ENCODE assay signal across 33 cellular contexts in the genomic region with DNA sequence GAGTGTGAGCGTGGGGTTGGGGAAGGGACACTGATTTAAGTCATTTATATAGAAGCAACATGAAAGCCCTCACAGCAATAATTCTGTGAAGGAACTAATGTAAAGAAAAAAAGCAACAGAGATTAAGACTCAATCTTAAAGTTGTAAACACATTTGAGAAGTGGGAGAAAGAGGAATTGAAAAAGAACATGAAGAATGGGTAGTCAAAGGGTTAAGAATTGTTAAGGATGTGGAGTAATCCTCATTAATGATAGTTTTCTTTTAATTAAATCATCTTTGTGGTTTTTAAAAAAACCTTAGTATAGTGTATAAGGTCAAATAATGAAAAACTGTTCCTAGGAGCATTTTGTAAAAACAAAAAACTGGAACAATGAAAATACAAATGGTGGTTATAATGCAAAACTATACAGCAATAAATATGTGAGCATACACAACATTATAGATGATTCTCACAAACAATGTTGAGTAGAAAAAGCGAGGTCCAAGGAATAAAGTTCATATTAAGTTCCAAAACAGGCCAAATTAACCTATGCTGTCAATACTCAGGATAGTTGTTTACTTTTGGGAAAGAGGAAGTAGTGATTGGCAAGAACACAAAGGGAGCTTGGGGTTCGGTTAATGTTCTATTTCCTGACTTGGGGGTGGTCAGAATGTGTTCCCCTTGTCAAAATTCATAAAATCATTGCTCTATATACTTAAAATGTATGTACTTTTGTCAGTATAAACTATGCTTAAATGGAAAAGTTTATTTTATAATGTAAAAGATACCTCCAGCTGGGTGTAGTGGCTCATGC.
A peak's percentile ranks its signal among the peaks of the same experiment; 100 is the strongest.
DNase-seq lines count a peak whose midpoint lies in the region; ATAC-seq, FAIRE-seq and TF ChIP-seq lines count a peak whose summit lies in the region.
"Had no signal": no experiment of that assay in that cellular context is flagged by ENCODE, and none has a peak within 500 bp of the region (broad histone marks: within the 10 kb centered on the region; RNA-seq: fewer than 3 reads in every experiment).

No MANE protein-coding gene starts in this region.

- FAIRE-seq in colon (lab: Jason Lieb, UNC), result peak; percentile 21
- FAIRE-seq: A204.1, G401.6, GM18507 had no signal

- H3F3A ChIP-seq in OCI-LY1 (ENCODE audit: insufficient read depth, low read length), result 0 out of 2 replicates have a peak, but pooled peaks cover 6% of the 10 kb centered on the region

- H3K79me2 ChIP-seq in OCI-LY1 (ENCODE audit: insufficient read depth, low read length), result no peaks in the 10 kb centered on the region

- peak overlapping the region; percentile 6 for H3K27ac Mint-ChIP-seq in stimulated activated naive CD8-positive, alpha-beta T cell treated with anti-CD3 and anti-CD28 coated beads, Interleukin-15, Interleukin-2, amounts not matched to agents 100 ng/mL and 50 ng/mL, for 24 hours
- H3K27ac Mint-ChIP-seq: activated T-cell treated with anti-CD3 and anti-CD28 coated beads, Interleukin-2, amount 50 U/mL, for 72 hours; naive thymus-derived CD4-positive, alpha-beta T cell; stimulated activated naive CD8-positive, alpha-beta T cell treated with anti-CD3 and anti-CD28 coated beads, Interleukin-15, amount 100 ng/mL, for 72 hours had no signal

- no peaks in the 10 kb centered on the region for H3K36me3 ChIP-seq in OCI-LY1 (ENCODE audit: insufficient read depth, low read length)
- H3K36me3 ChIP-seq: adrenal gland, BE2C, uterus had no signal

- H3K9me2 ChIP-seq in OCI-LY1 (ENCODE audit: low read depth, low read length), result no peaks in the 10 kb centered on the region

- no peak overlapping the region for H3K4me3 Mint-ChIP-seq in stimulated activated naive CD8-positive, alpha-beta T cell treated with anti-CD3 and anti-CD28 coated beads, Interleukin-15, Interleukin-2, amounts not matched to agents 100 ng/mL and 50 ng/mL, for 24 hours
- H3K4me3 Mint-ChIP-seq: activated T-cell treated with anti-CD3 and anti-CD28 coated beads, Interleukin-2, amount 50 U/mL, for 72 hours; brain; naive thymus-derived CD4-positive, alpha-beta T cell; stimulated activated naive CD8-positive, alpha-beta T cell treated with anti-CD3 and anti-CD28 coated beads, Interleukin-15, amount 100 ng/mL, for 72 hours had no signal

- no peak overlapping the region for H3K4me3 ChIP-seq in OCI-LY1 (ENCODE audit: low read depth, low read length, poor library complexity, severe bottlenecking)
- H3K4me3 ChIP-seq: adrenal gland, GM23248, PC-9, uterus had no signal

- H3K9me3 Mint-ChIP-seq in stimulated activated naive CD8-positive, alpha-beta T cell treated with anti-CD3 and anti-CD28 coated beads, Interleukin-15, Interleukin-2, amounts not matched to agents 100 ng/mL and 50 ng/mL, for 24 hours, result peaks cover 9% of the 10 kb centered on the region

- H3K4me1 ChIP-seq in OCI-LY1 (ENCODE audit: insufficient read depth, low read length, severe bottlenecking), result peaks cover 21% of the 10 kb centered on the region
- H3K4me1 ChIP-seq: uterus had no signal

- no peaks in the 10 kb centered on the region for H3K9me3 ChIP-seq in OCI-LY1 (ENCODE audit: low read length)

- no peaks in the 10 kb centered on the region for H4K20me1 ChIP-seq in OCI-LY1 (ENCODE audit: insufficient read depth, low read length)

- no peak overlapping the region for H2AFZ ChIP-seq in OCI-LY1 (ENCODE audit: low read length)
- H2AFZ ChIP-seq: GM23248, PC-9 had no signal

- peak overlapping the region; percentile 36 for H3K27ac ChIP-seq in OCI-LY1 (ENCODE audit: low read depth, low read length, poor library complexity, severe bottlenecking)
- H3K27ac ChIP-seq: adrenal gland, GM23248, PC-9, uterus had no signal

- ATAC-seq in stimulated activated naive CD8-positive, alpha-beta T cell treated with anti-CD3 and anti-CD28 coated beads, Interleukin-15, Interleukin-2, amounts not matched to agents 100 U/mL and 50 U/mL, for 24 hours, result no peak
- ATAC-seq: activated T-cell treated with anti-CD3 and anti-CD28 coated beads, Interleukin-2, amount 50 U/mL, for 72 hours; left lobe of liver; naive thymus-derived CD4-positive, alpha-beta T cell; stimulated activated naive CD8-positive, alpha-beta T cell treated with anti-CD3 and anti-CD28 coated beads, Interleukin-15, amount 100 ng/mL, for 72 hours had no signal

- no peak for DNase-seq in stimulated activated naive CD8-positive, alpha-beta T cell treated with anti-CD3 and anti-CD28 coated beads, Interleukin-15, Interleukin-2, amounts not matched to agents 100 U/mL and 50 U/mL, for 24 hours
- DNase-seq in HK-2 (ENCODE audit: unreplicated experiment) (no peak), NCI-H748 (lab: John Stamatoyannopoulos, UW; ENCODE audit: unreplicated experiment) (no peak), ACHN (no peak)
- no peak for DNase-seq in stimulated activated CD8-positive, alpha-beta memory T cell treated with anti-CD3 and anti-CD28 coated beads, Interleukin-4, amount 100 ng/mL, for 48 hours
- DNase-seq: activated CD4-positive, alpha-beta T cell treated with anti-CD3 and anti-CD28 coated beads, Interleukin-2, amount 50 U/mL, for 4 hours; activated naive CD4-positive, alpha-beta T cell; activated T-cell treated with anti-CD3 and anti-CD28 coated beads, Interleukin-2, amount 50 U/mL, for 72 hours; adrenal gland; BE2C; cerebellar nuclear complex; DMS53; GM23248; hypothalamus; midbrain; naive thymus-derived CD4-positive, alpha-beta T cell; NCI-H1105; NCI-H2029 treated with DMSO at 0.1 percent for 48 hours; NCI-H345; NCI-H748 treated with DMSO at 0.1 percent for 48 hours; nucleus accumbens; PC-9; Right ventricle myocardium superior; stimulated activated naive CD8-positive, alpha-beta T cell treated with anti-CD3 and anti-CD28 coated beads, Interleukin-15, amount 100 ng/mL, for 72 hours; uterus had no signal

- H3K9ac ChIP-seq in OCI-LY1 (ENCODE audit: low read length), result no peak overlapping the region
- H3K9ac ChIP-seq: GM23248 had no signal

- in situ Hi-C loops in ACHN (cut with HindIII; ENCODE audit: low pct_ligation_motif_present, low pct_unique_long_range_greater_than_20kb, low sequenced_read_pairs), result no loop called here

- H3K27me3 ChIP-seq in OCI-LY1 (ENCODE audit: insufficient read depth, low read length), result no peaks in the 10 kb centered on the region
- H3K27me3 ChIP-seq: adrenal gland, BE2C, uterus had no signal

- TF ChIP-seq CTCF in OCI-LY1 (IDR thresholded peaks at IDR 0.05; ENCODE audit: low read length), result no peak

- H3K4me2 ChIP-seq in OCI-LY1 (ENCODE audit: low read length), result no peak overlapping the region
- H3K4me2 ChIP-seq: PC-9 had no signal

- peaks cover 20% of the 10 kb centered on the region for H3K4me1 Mint-ChIP-seq in stimulated activated naive CD8-positive, alpha-beta T cell treated with anti-CD3 and anti-CD28 coated beads, Interleukin-15, Interleukin-2, amounts not matched to agents 100 ng/mL and 50 ng/mL, for 24 hours (ENCODE audit: low read depth)

- H3K27me3 Mint-ChIP-seq in stimulated activated naive CD8-positive, alpha-beta T cell treated with anti-CD3 and anti-CD28 coated beads, Interleukin-15, Interleukin-2, amounts not matched to agents 100 ng/mL and 50 ng/mL, for 24 hours, result no peaks in the 10 kb centered on the region
- H3K27me3 Mint-ChIP-seq: naive thymus-derived CD4-positive, alpha-beta T cell; stimulated activated naive CD8-positive, alpha-beta T cell treated with anti-CD3 and anti-CD28 coated beads, Interleukin-15, amount 100 ng/mL, for 72 hours had no signal

- peaks cover 6% of the 10 kb centered on the region for H3K36me3 Mint-ChIP-seq in stimulated activated naive CD8-positive, alpha-beta T cell treated with anti-CD3 and anti-CD28 coated beads, Interleukin-15, Interleukin-2, amounts not matched to agents 100 ng/mL and 50 ng/mL, for 24 hours (ENCODE audit: low read depth)
